22 cellular contexts compared by ENCODE assay signal in the genomic region with DNA sequence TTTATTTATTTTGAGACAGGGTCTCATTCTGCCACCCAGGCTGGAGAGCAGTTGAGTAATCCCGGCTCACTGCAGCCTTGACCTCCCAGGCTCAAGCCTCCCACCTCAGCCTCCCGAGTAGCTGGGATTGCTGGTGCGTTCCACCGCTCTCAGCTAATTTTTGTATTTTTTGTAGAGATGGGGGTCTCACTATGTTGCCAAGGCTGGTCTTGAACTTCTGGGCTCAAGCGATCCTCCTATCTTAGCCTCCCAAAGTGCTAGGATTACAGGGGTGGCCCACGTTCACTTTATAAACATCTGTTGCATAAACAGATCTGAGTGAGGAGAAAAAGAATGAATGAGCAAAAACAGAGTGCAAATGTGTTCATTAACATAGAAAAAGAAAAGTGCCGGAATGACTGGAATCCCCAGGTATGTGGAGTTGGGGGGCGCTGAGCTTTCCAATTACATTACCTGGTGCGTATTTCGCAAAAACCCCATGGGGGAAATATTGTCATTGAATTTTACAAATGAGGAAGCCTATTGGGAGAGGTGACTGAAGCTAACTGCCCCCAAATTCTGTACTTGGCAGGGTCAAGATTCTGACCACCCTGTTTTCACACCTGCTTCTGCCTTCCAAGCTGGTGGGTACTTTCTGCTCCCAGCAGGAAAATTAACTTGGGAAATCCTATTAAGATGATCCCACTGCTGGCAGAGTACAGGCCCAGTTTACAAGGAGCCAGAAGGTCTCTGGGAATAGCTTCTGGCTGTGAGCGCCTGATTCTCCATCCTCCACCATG.
DNase-seq lines count a peak whose midpoint lies in the region; ATAC-seq, FAIRE-seq and TF ChIP-seq lines count a peak whose summit lies in the region.
"Had no signal": no experiment of that assay in that cellular context is flagged by ENCODE, and none has a peak within 500 bp of the region (broad histone marks: within the 10 kb centered on the region; RNA-seq: fewer than 3 reads in every experiment).

No MANE protein-coding gene starts in this region.

- no peak overlapping the region for H3K9ac ChIP-seq in H9 (ENCODE audit: extremely low read depth, insufficient read length, low read length)
- H3K9ac ChIP-seq in Karpas-422 (ENCODE audit: low read length) = no peak overlapping the region
- H3K9ac ChIP-seq: KMS-11 had no signal

- H3K27ac ChIP-seq in H9 (ENCODE audit: insufficient read length, low read depth, low read length) (peak overlapping the region; percentile 77), gastrocnemius medialis (peak overlapping the region; percentile 77 to 90 (median 86)), Karpas-422 (ENCODE audit: low read length) (no peak overlapping the region)
- H3K27ac ChIP-seq: HL-60, KMS-11 had no signal

- H3K4me2 ChIP-seq in H9 (ENCODE audit: insufficient read depth, insufficient read length, low read length) = no peak overlapping the region
- H3K4me2 ChIP-seq in Karpas-422 (ENCODE audit: low read depth, low read length, poor library complexity, severe bottlenecking) = no peak overlapping the region
- H3K4me2 ChIP-seq: KMS-11 had no signal

- no peak overlapping the region for H3K18ac ChIP-seq in H9 (ENCODE audit: insufficient read length, low read depth, low read length)

- H3K23me2 ChIP-seq in H9 (ENCODE audit: insufficient read length, low read depth, low read length, poor library complexity, severe bottlenecking) = no peaks in the 10 kb centered on the region

- peaks cover 3% of the 10 kb centered on the region; the same call in 1 of the 2 replicates for H3K4me1 ChIP-seq in H9 (ENCODE audit: insufficient read depth, low read length)
- peaks cover 7 to 27% of the 10 kb centered on the region in 2 donors for H3K4me1 ChIP-seq in gastrocnemius medialis
- H3K4me1 ChIP-seq in Karpas-422 (ENCODE audit: low read length) = no peaks in the 10 kb centered on the region

- H3K36me3 Mint-ChIP-seq in H9 (ENCODE audit: insufficient read depth in 1 of 3, low read depth in 3 of 3) = no peaks in the 10 kb centered on the region
- H3K36me3 Mint-ChIP-seq: CD8-positive, alpha-beta memory T cell had no signal

- H3K79me2 ChIP-seq in H9 (ENCODE audit: insufficient read depth, low read length) (no peaks in the 10 kb centered on the region), Karpas-422 (ENCODE audit: low read length) (no peaks in the 10 kb centered on the region)

- peak overlapping the region; percentile 54 to 96 (median 94); a peak in 6 of 7 replicates for H3K27ac Mint-ChIP-seq in H9
- H3K27ac Mint-ChIP-seq: CD8-positive, alpha-beta memory T cell had no signal

- H3K4me3 ChIP-seq in gastrocnemius medialis = no peak overlapping the region
- no peak overlapping the region for H3K4me3 ChIP-seq in Karpas-422 (ENCODE audit: low read length)

- H3K36me3 ChIP-seq in gastrocnemius medialis (no peaks in the 10 kb centered on the region), Karpas-422 (ENCODE audit: insufficient read depth, low read length) (no peaks in the 10 kb centered on the region)

- no peaks in the 10 kb centered on the region for H3K9me3 ChIP-seq in H9 (ENCODE audit: control insufficient read depth, low read depth, low read length)
- no peaks in the 10 kb centered on the region for H3K9me3 ChIP-seq in gastrocnemius medialis
- H3K9me3 ChIP-seq in Karpas-422 (ENCODE audit: low read length) = no peaks in the 10 kb centered on the region

- H2AFZ ChIP-seq in H9 (ENCODE audit: low read length) = no peak overlapping the region
- H2AFZ ChIP-seq in Karpas-422 (ENCODE audit: low read length) = no peak overlapping the region

- H4K91ac ChIP-seq in H9 (ENCODE audit: insufficient read length, low read depth, low read length) = peak overlapping the region; percentile 61

- H4K8ac ChIP-seq in H9 (replicated peaks; ENCODE audit: insufficient read length, low read depth, low read length) = no peak overlapping the region

- H3K79me1 ChIP-seq in H9 (ENCODE audit: insufficient read depth, low read depth, low read length, poor library complexity, severe bottlenecking) = no peaks in the 10 kb centered on the region

- TF ChIP-seq CTCF in H9 (conservative IDR thresholded peaks at IDR 0.05) (no peak), gastrocnemius medialis (IDR thresholded peaks at IDR 0.05 in 4 of 5, conservative IDR thresholded peaks at IDR 0.05 in 1 of 5) (no peak)

- H2BK120ac ChIP-seq in H9 (ENCODE audit: low read depth, low read length, poor library complexity, severe bottlenecking) = no peak overlapping the region

- no peak overlapping the region for H3K23ac ChIP-seq in H9 (ENCODE audit: insufficient read length, low read depth, low read length)

- DNase-seq in H9 (peak; percentile 63), NCI-H82 treated with DMSO at 0.1 percent for 48 hours (lab: John Stamatoyannopoulos, UW; ENCODE audit: unreplicated experiment) (peak; percentile 94), iPS DF 19.7 (ENCODE audit: low read depth, low spot score) (peak; percentile 91), gastrocnemius medialis (peak in 1 of 2 donors; percentile 34), Karpas-422 (no peak), NCI-H1694 (lab: John Stamatoyannopoulos, UW) (no peak), H54 (ENCODE audit: insufficient read length, low spot score) (no peak)
- DNase-seq: Calu3; CD8-positive, alpha-beta memory T cell; DMS53; GDM1; IMR-90; NCI-H1694 treated with DMSO at 0.1 percent for 48 hours; NCI-H2081 treated with DMSO at 0.1 percent for 48 hours; NCI-H446 treated with DMSO at 0.1 percent for 48 hours; NK-92 treated with Interleukin-12 subunit alpha and Interleukin-12 subunit beta, amount 100 ng/mL, for 24 hours had no signal

- no peaks in the 10 kb centered on the region for H3K9me3 Mint-ChIP-seq in H9
- H3K9me3 Mint-ChIP-seq: CD8-positive, alpha-beta memory T cell had no signal

- H2AK5ac ChIP-seq in H9 (ENCODE audit: insufficient read length, low read length) = no peak overlapping the region

- H3T11ph ChIP-seq in H9 (ENCODE audit: low read length) = no peak overlapping the region

- H3K9me2 ChIP-seq in Karpas-422 (replicated peaks; ENCODE audit: insufficient read depth, low read length) = no peaks in the 10 kb centered on the region

- no peaks in the 10 kb centered on the region for H3K27me3 Mint-ChIP-seq in H9 (ENCODE audit: low read depth)

- H3K4me3 Mint-ChIP-seq in H9 = peak overlapping the region in 1 of 2 experiments; percentile 44; a peak in 2 of 5 replicates
- H3K4me3 Mint-ChIP-seq: CD8-positive, alpha-beta memory T cell had no signal

- H3K14ac ChIP-seq in H9 (ENCODE audit: insufficient read depth, low read length) = no peak overlapping the region

- FAIRE-seq in H54 (lab: Jason Lieb, UNC) = no peak
- FAIRE-seq: A204.1, GM18507 had no signal

- H2BK20ac ChIP-seq in H9 (ENCODE audit: low read depth, low read length, poor library complexity, severe bottlenecking) = no peak overlapping the region

- H3K27me3 ChIP-seq in H9 (ENCODE audit: insufficient read depth, low read length) = no peaks in the 10 kb centered on the region
- no peaks in the 10 kb centered on the region for H3K27me3 ChIP-seq in gastrocnemius medialis
- H3K27me3 ChIP-seq in Karpas-422 (ENCODE audit: low read length) = no peaks in the 10 kb centered on the region; the same call in 1 of the 2 replicates

- H3K4ac ChIP-seq in H9 (ENCODE audit: low read depth, low read length) = no peak overlapping the region

- H2BK5ac ChIP-seq in H9 (ENCODE audit: insufficient read length, low read length) = peak overlapping the region; percentile 4

- no peak overlapping the region for H2BK15ac ChIP-seq in H9 (ENCODE audit: low read depth, low read length)

- peaks cover 33 to 38% of the 10 kb centered on the region in 2 experiments for H3K4me1 Mint-ChIP-seq in H9

- no CpG with 5 or more reads among the region's 11 CpGs for WGBS in H9 (ENCODE audit: extremely low coverage, insufficient read length, low lambda C conversion rate)

- TF ChIP-seq POLR2A in gastrocnemius medialis (IDR thresholded peaks at IDR 0.05) (no peak), H54 (IDR thresholded peaks at IDR 0.05; ENCODE audit: low read depth, low read length) (no peak)

- in situ Hi-C loops in gastrocnemius medialis (cut with MboI; ENCODE audit: low sequenced_read_pairs in 4 of 4) = loop anchor here in 1 of 4 donors (5.0 kb wide), 1 partner anchor 151 kb away; no protein-coding TSS in a partner anchor

- intact Hi-C loops in gastrocnemius medialis (cut with DNase I; ENCODE audit: low total_unique reads) = loop anchor here (10.0 kb wide), 1 partner anchor 207 kb away; a partner anchor contains a TSS

- no peak for ATAC-seq in gastrocnemius medialis
- ATAC-seq: Panc1, SK-N-SH treated with all-trans-retinoic acid at 6 μM for 48 hours had no signal

- H2BK12ac ChIP-seq in H9 (ENCODE audit: insufficient read length, low read depth, low read length) = no peak overlapping the region

- H4K20me1 ChIP-seq in H9 (ENCODE audit: control insufficient read depth, insufficient read depth, insufficient read length) = no peaks in the 10 kb centered on the region
- H4K20me1 ChIP-seq in Karpas-422 (ENCODE audit: insufficient read depth, low read depth, low read length) = no peaks in the 10 kb centered on the region

- no peak overlapping the region for H3K56ac ChIP-seq in H9 (ENCODE audit: insufficient read length, low read depth, low read length)

- no peak overlapping the region for H4K5ac ChIP-seq in H9 (ENCODE audit: insufficient read length, low read depth, low read length)

Comparison
In these comparisons a context has a peak if more than half of its experiments do, and no peak if none do; other contexts are left out.
1. DNase-seq: peak in H9 (single experiment), NCI-H82 treated with DMSO at 0.1 percent for 48 hours (single experiment) and iPS DF 19.7 (single experiment); none in Karpas-422 (single experiment), NCI-H1694 (single experiment) and H54 (single experiment).